Comparison of ENCODE assay signal across 19 cellular contexts in the genomic region with DNA sequence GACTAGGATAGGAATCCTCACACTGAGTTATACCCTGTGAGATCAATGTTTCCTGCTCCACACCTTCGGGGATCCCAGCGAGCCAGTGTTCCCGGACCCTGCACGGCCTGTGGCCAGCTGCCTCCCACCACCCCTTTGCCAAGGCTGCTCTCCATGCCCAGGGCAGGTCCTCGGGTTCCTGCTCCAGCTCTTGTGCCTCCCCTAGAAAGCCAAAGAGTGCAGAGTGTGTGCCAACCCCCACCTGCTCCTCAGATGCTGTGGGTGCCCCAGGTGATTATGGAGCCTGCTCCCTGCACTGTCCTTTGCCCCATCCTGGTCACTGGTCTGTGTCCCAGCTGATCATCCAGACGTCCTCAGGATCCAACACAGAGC.
"Had no signal": no experiment of that assay in that cellular context is flagged by ENCODE, and none has a peak within 500 bp of the region (broad histone marks: within the 10 kb centered on the region; RNA-seq: fewer than 3 reads in every experiment).

No MANE protein-coding gene starts in this region.

- ATAC-seq: HepG2 had no signal

- DNase-seq: IMR-90, Karpas-422, KG1, MM.1S, NCI-H1092 treated with DMSO at 0.1 percent for 48 hours, NCI-H1417, NCI-H1436 treated with DMSO at 0.1 percent for 48 hours, NCI-H1694, NCI-H187 treated with DMSO at 0.1 percent for 48 hours, NCI-H2029 treated with DMSO at 0.1 percent for 48 hours, NCI-H2171 treated with DMSO at 0.1 percent for 48 hours, NCI-H2227 treated with DMSO at 0.1 percent for 48 hours, NCI-H524, NCI-H526 treated with DMSO at 0.1 percent for 48 hours, NCI-H748 treated with DMSO at 0.1 percent for 48 hours, SHP77 treated with DMSO at 0.1 percent for 48 hours, SJCRH30 had no signal

- FAIRE-seq: HepG2 had no signal

- H3K36me3 ChIP-seq: SJCRH30 had no signal

- H3K27ac ChIP-seq: RWPE1, SJCRH30 had no signal

- H3K4me3 ChIP-seq: SJCRH30 had no signal

- H3K9me3 ChIP-seq: SJCRH30 had no signal

- H3K27me3 ChIP-seq: SJCRH30 had no signal
